22 cellular contexts compared by ENCODE assay signal in genomic region chr20:1633535-1633934, GRCh38. TPM values are rescaled to one million over a fixed set of nuclear protein-coding genes. Genes with fewer than 3 reads are reported as not detected.
DNase-seq lines count a peak whose midpoint lies in the region; ATAC-seq and TF ChIP-seq lines count a peak whose summit lies in the region.
"Had no signal": no experiment of that assay in that cellular context is flagged by ENCODE, and none has a peak within 500 bp of the region (broad histone marks: within the 10 kb centered on the region; RNA-seq: fewer than 3 reads in every experiment).

No MANE protein-coding gene starts in this region.

- H2AFZ ChIP-seq in GM23338, result peak overlapping the region; percentile 66; the same call in 1 of the 2 replicates

- H3K36me3 Mint-ChIP-seq in GM23338 (ENCODE audit: low read depth), result no peaks in the 10 kb centered on the region
- peaks cover 82% of the 10 kb centered on the region for H3K36me3 Mint-ChIP-seq in activated CD8-positive, alpha-beta T cell treated with anti-CD3 and anti-CD28 coated beads for 36 hours (ENCODE audit: low read depth)
- H3K36me3 Mint-ChIP-seq in T-helper 2 cell treated with Interferon-gamma antibody and Interleukin-4, amounts not matched to agents 5 μg/mL and 100 μg/mL, for 36 hours (ENCODE audit: low read depth), result peaks cover 63% of the 10 kb centered on the region
- H3K36me3 Mint-ChIP-seq: natural killer cell treated with Interleukin-12 subunit alpha and Interleukin-12 subunit beta and Interleukin-15 and Interleukin-18, amount 100 ng/mL, for 72 hours had no signal

- peaks cover 4% of the 10 kb centered on the region for H3K9me3 Mint-ChIP-seq in GM23338
- no peaks in the 10 kb centered on the region for H3K9me3 Mint-ChIP-seq in activated CD8-positive, alpha-beta T cell treated with anti-CD3 and anti-CD28 coated beads for 36 hours
- no peaks in the 10 kb centered on the region for H3K9me3 Mint-ChIP-seq in T-helper 2 cell treated with Interferon-gamma antibody and Interleukin-4, amounts not matched to agents 5 μg/mL and 100 μg/mL, for 36 hours
- H3K9me3 Mint-ChIP-seq: activated CD4-positive, alpha-beta memory T cell treated with anti-CD3 and anti-CD28 coated beads for 36 hours; central memory CD8-positive, alpha-beta T cell; effector memory CD8-positive, alpha-beta T cell; HFFc6; natural killer cell treated with Interleukin-12 subunit alpha and Interleukin-12 subunit beta and Interleukin-15 and Interleukin-18, amount 100 ng/mL, for 72 hours had no signal

- H3K27me3 Mint-ChIP-seq in GM23338 (ENCODE audit: insufficient read depth, low read depth, poor library complexity), result peaks cover 12% of the 10 kb centered on the region
- no peaks in the 10 kb centered on the region for H3K27me3 Mint-ChIP-seq in activated CD8-positive, alpha-beta T cell treated with anti-CD3 and anti-CD28 coated beads for 36 hours
- no peaks in the 10 kb centered on the region for H3K27me3 Mint-ChIP-seq in T-helper 2 cell treated with Interferon-gamma antibody and Interleukin-4, amounts not matched to agents 5 μg/mL and 100 μg/mL, for 36 hours (ENCODE audit: low read depth)
- H3K27me3 Mint-ChIP-seq: activated CD4-positive, alpha-beta memory T cell treated with anti-CD3 and anti-CD28 coated beads for 36 hours; central memory CD8-positive, alpha-beta T cell; effector memory CD8-positive, alpha-beta T cell; natural killer cell treated with Interleukin-12 subunit alpha and Interleukin-12 subunit beta and Interleukin-15 and Interleukin-18, amount 100 ng/mL, for 72 hours had no signal

- H3K27ac Mint-ChIP-seq in GM23338, result no peak overlapping the region
- peak overlapping the region; percentile 17 for H3K27ac Mint-ChIP-seq in activated CD8-positive, alpha-beta T cell treated with anti-CD3 and anti-CD28 coated beads for 36 hours
- no peak overlapping the region for H3K27ac Mint-ChIP-seq in T-helper 2 cell treated with Interferon-gamma antibody and Interleukin-4, amounts not matched to agents 5 μg/mL and 100 μg/mL, for 36 hours
- H3K27ac Mint-ChIP-seq: activated CD4-positive, alpha-beta memory T cell treated with anti-CD3 and anti-CD28 coated beads for 36 hours; HFFc6; natural killer cell treated with Interleukin-12 subunit alpha and Interleukin-12 subunit beta and Interleukin-15 and Interleukin-18, amount 100 ng/mL, for 72 hours had no signal

- CTCF ChIA-PET in activated CD8-positive, alpha-beta T cell treated with anti-CD3 and anti-CD28 coated beads for 36 hours (lab: Charles Lee), result no interaction called here

- no peaks in the 10 kb centered on the region for H3K27me3 ChIP-seq in GM23338 (ENCODE audit: insufficient read depth)
- H3K27me3 ChIP-seq: uterus had no signal

- H3K4me2 ChIP-seq in GM23338, result no peak overlapping the region

- intact Hi-C loops in activated CD8-positive, alpha-beta T cell treated with anti-CD3 and anti-CD28 coated beads for 36 hours (cut with micrococcal nuclease), result no loop called here

- H4K20me1 ChIP-seq in GM23338 (replicated peaks; ENCODE audit: insufficient read depth), result no peaks in the 10 kb centered on the region

- H3K4me3 ChIP-seq in GM23338, result no peak overlapping the region
- no peak overlapping the region for H3K4me3 ChIP-seq in fibroblast of villous mesenchyme (ENCODE audit: low read depth, low read length)
- H3K4me3 ChIP-seq: GM12878, uterus had no signal

- H3F3A ChIP-seq in GM23338 (replicated peaks; ENCODE audit: low read depth), result no peaks in the 10 kb centered on the region

- TF ChIP-seq CTCF in GM23338 (conservative IDR thresholded peaks at IDR 0.05; ENCODE audit: low read depth in 2 of 2), result no peak
- no peak for TF ChIP-seq CTCF in activated CD8-positive, alpha-beta T cell treated with anti-CD3 and anti-CD28 coated beads for 36 hours (IDR thresholded peaks at IDR 0.05)
- no peak for TF ChIP-seq CTCF in fibroblast of villous mesenchyme (IDR thresholded peaks at IDR 0.05; ENCODE audit: insufficient read depth, low read depth, low read length)

- peaks cover 34% of the 10 kb centered on the region for H3K4me1 Mint-ChIP-seq in GM23338
- H3K4me1 Mint-ChIP-seq in activated CD8-positive, alpha-beta T cell treated with anti-CD3 and anti-CD28 coated beads for 36 hours (ENCODE audit: low read depth), result peaks cover 78% of the 10 kb centered on the region
- H3K4me1 Mint-ChIP-seq in T-helper 2 cell treated with Interferon-gamma antibody and Interleukin-4, amounts not matched to agents 5 μg/mL and 100 μg/mL, for 36 hours (ENCODE audit: low read depth), result peaks cover 29% of the 10 kb centered on the region

- POLR2A ChIA-PET in activated CD8-positive, alpha-beta T cell treated with anti-CD3 and anti-CD28 coated beads for 36 hours (lab: Charles Lee), result no interaction called here

- peak; percentile 35 for DNase-seq in CD1c-positive myeloid dendritic cell (ENCODE audit: extremely low spot score)
- DNase-seq in GM23338 (ENCODE audit: low spot score), result no peak
- DNase-seq in activated CD8-positive, alpha-beta T cell treated with anti-CD3 and anti-CD28 coated beads for 36 hours, result no peak
- peak; percentile 12 for DNase-seq in fibroblast of villous mesenchyme (ENCODE audit: low read depth)
- no peak for DNase-seq in SW480 (ENCODE audit: low spot score)
- no peak for DNase-seq in T-helper 2 cell treated with Interferon-gamma antibody and Interleukin-4, amounts not matched to agents 5 μg/mL and 100 μg/mL, for 36 hours (ENCODE audit: low spot score)
- DNase-seq: activated CD4-positive, alpha-beta memory T cell treated with anti-CD3 and anti-CD28 coated beads for 36 hours; amniotic stem cell; effector memory CD8-positive, alpha-beta T cell; HFFc6; islet precursor cell; Kasumi-1; NCI-H146; posterior cingulate gyrus; uterus had no signal

- no peaks in the 10 kb centered on the region for H3K36me3 ChIP-seq in GM23338 (ENCODE audit: insufficient read depth)
- H3K36me3 ChIP-seq: uterus had no signal

- H3K79me2 ChIP-seq in GM23338 (replicated peaks; ENCODE audit: insufficient read depth), result no peaks in the 10 kb centered on the region

- H3K4me1 ChIP-seq in GM23338 (ENCODE audit: insufficient read depth), result peaks cover 14% of the 10 kb centered on the region
- H3K4me1 ChIP-seq: uterus had no signal

- no peak overlapping the region for H3K27ac ChIP-seq in GM23338 (ENCODE audit: low read depth)
- H3K27ac ChIP-seq: uterus had no signal

- no peak for ATAC-seq in GM23338
- ATAC-seq in activated CD8-positive, alpha-beta T cell treated with anti-CD3 and anti-CD28 coated beads for 36 hours, result no peak
- no peak for ATAC-seq in activated CD4-positive, CD25-positive, alpha-beta regulatory T cell treated with anti-CD3 and anti-CD28 coated beads, Interleukin-2, amount 50 U/mL, for 24 hours
- no peak for ATAC-seq in HG02840 (IDR thresholded peaks at IDR 0.05; ENCODE audit: low FRiP score, unreplicated experiment)
- ATAC-seq: effector memory CD8-positive, alpha-beta T cell; GM12878; natural killer cell treated with Interleukin-12 subunit alpha and Interleukin-12 subunit beta and Interleukin-15 and Interleukin-18, amount 100 ng/mL, for 72 hours had no signal

- no peak overlapping the region for H3K4me3 Mint-ChIP-seq in GM23338
- no peak overlapping the region for H3K4me3 Mint-ChIP-seq in activated CD8-positive, alpha-beta T cell treated with anti-CD3 and anti-CD28 coated beads for 36 hours
- H3K4me3 Mint-ChIP-seq in T-helper 2 cell treated with Interferon-gamma antibody and Interleukin-4, amounts not matched to agents 5 μg/mL and 100 μg/mL, for 36 hours, result no peak overlapping the region
- H3K4me3 Mint-ChIP-seq: activated CD4-positive, alpha-beta memory T cell treated with anti-CD3 and anti-CD28 coated beads for 36 hours; central memory CD8-positive, alpha-beta T cell; HFFc6; natural killer cell treated with Interleukin-12 subunit alpha and Interleukin-12 subunit beta and Interleukin-15 and Interleukin-18, amount 100 ng/mL, for 72 hours had no signal

- peaks cover 6% of the 10 kb centered on the region; the same call in 1 of the 2 replicates for H3K9me2 ChIP-seq in GM23338 (ENCODE audit: insufficient read depth)

TF ChIP-seq in GM23338, 12 proteins besides CTCF, POLR2A, EP300 and RAD21 (continues in another document):
- no peak for TF ChIP-seq JUNB (IDR thresholded peaks at IDR 0.05; ENCODE audit: unreplicated experiment)
- no peak for TF ChIP-seq CREB1 (CRISPR knock-in tag; IDR thresholded peaks at IDR 0.05; ENCODE audit: low read depth)
- TF ChIP-seq, protein P1, sequence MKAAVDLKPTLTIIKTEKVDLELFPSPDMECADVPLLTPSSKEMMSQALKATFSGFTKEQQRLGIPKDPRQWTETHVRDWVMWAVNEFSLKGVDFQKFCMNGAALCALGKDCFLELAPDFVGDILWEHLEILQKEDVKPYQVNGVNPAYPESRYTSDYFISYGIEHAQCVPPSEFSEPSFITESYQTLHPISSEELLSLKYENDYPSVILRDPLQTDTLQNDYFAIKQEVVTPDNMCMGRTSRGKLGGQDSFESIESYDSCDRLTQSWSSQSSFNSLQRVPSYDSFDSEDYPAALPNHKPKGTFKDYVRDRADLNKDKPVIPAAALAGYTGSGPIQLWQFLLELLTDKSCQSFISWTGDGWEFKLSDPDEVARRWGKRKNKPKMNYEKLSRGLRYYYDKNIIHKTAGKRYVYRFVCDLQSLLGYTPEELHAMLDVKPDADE (IDR thresholded peaks at IDR 0.05), result no peak
- TF ChIP-seq ZNF114 (CRISPR knock-in tag; IDR thresholded peaks at IDR 0.05), result no peak
- no peak for TF ChIP-seq EZH2 (IDR thresholded peaks at IDR 0.05; ENCODE audit: low read depth, unreplicated experiment)
- no peak for TF ChIP-seq ZNF331 (CRISPR knock-in tag; IDR thresholded peaks at IDR 0.05; ENCODE audit: low read depth)
- no peak for TF ChIP-seq EZH2phosphoT487 (IDR thresholded peaks at IDR 0.05; ENCODE audit: unreplicated experiment)
- no peak for TF ChIP-seq STAT1 (IDR thresholded peaks at IDR 0.05; ENCODE audit: unreplicated experiment)

RNA-seq across cellular contexts. Expression of gene SIRPB1, which starts 13.7 kb away (rescaled TPM):
- not detected in 2 replicates for total RNA-seq in GM23338 (2014; rRNA removed; shearing (Covaris generic))
- not detected in 2 replicates for polyA plus RNA-seq in GM23338 (2016; fragmentation: Nextera tagmentation; extraction: Ambion mirVana)
- under 1 TPM; 0.83 to 0.92 TPM for total RNA-seq in activated CD8-positive, alpha-beta T cell treated with anti-CD3 and anti-CD28 coated beads for 36 hours
- not detected in 2 replicates for total RNA-seq in fibroblast of villous mesenchyme
- total RNA-seq: HFFc6, HT-29 had no signal
- polyA plus RNA-seq: fibroblast of lung had no signal

RNA-seq across cellular contexts. Expression of gene SIRPG, which starts 24.0 kb away (rescaled TPM):
- total RNA-seq in GM23338 (2014; rRNA removed; shearing (Covaris generic)), result not detected in 2 replicates
- polyA plus RNA-seq in GM23338 (2016; fragmentation: Nextera tagmentation; extraction: Ambion mirVana), result not detected in 2 replicates
- 10 to 100 TPM; 45.4 to 48.6 TPM for total RNA-seq in activated CD8-positive, alpha-beta T cell treated with anti-CD3 and anti-CD28 coated beads for 36 hours
- not detected in 2 replicates for total RNA-seq in fibroblast of villous mesenchyme
- total RNA-seq: fibroblast of lung, HFFc6, HT-29 had no signal
- polyA plus RNA-seq: fibroblast of lung had no signal

Comparison
In these comparisons a context has a peak if more than half of its experiments do, and no peak if none do; other contexts are left out.
1. DNase-seq: peak in CD1c-positive myeloid dendritic cell (single experiment) and fibroblast of villous mesenchyme (single experiment); none in GM23338 (single experiment), activated CD8-positive, alpha-beta T cell treated with anti-CD3 and anti-CD28 coated beads for 36 hours (single experiment), SW480 (single experiment) and T-helper 2 cell treated with Interferon-gamma antibody and Interleukin-4, amounts not matched to agents 5 μg/mL and 100 μg/mL, for 36 hours (single experiment).
2. RNA of gene SIRPG, which starts 24.0 kb away (total RNA-seq): 45.4 to 48.6 TPM in activated CD8-positive, alpha-beta T cell treated with anti-CD3 and anti-CD28 coated beads for 36 hours; not detected in GM23338 and not detected in fibroblast of villous mesenchyme; every median in the first group is over 10 times any median in the second.